In the genomic region with DNA sequence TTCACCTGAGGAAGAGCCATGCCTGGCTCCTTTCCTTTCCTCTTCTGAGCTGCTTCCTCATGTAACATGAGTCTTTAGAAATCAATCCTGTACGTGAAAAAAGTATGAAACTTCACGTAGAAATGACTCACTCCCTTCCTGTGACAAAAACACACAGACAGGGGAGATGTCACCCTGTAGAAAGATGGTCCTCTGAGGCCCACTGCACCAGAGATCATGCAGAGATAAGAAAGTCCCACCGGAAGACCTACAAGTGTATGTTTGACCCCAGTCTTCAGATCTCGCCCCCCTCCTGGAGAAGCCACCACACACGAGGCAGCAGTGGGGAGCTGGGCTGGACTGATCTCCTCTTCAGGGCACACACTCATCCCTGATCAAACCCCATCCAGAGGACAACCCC, we compare ENCODE assay signal across 6 cellular contexts. TPM values are rescaled to one million over a fixed set of nuclear protein-coding genes. Genes with fewer than 3 reads are reported as not detected.
DNase-seq lines count a peak whose midpoint lies in the region; ATAC-seq and TF ChIP-seq lines count a peak whose summit lies in the region.
"Not testable (repeated sequence)": the region's sequence is repeated elsewhere in the genome, so short reads cannot be mapped to it uniquely, and the experiment has no call there.

No MANE protein-coding gene starts in this region.

- peaks cover 37% of the 10 kb centered on the region for H3K9me3 Mint-ChIP-seq in CD8-positive, alpha-beta T cell
- peaks cover 23% of the 10 kb centered on the region for H3K9me3 Mint-ChIP-seq in activated T-helper 17 cell treated with anti-CD3 and anti-CD28 coated beads, Interleukin-2, amount 50 U/mL, for 72 hours
- peaks cover 8 to 16% of the 10 kb centered on the region in 2 donors for H3K9me3 Mint-ChIP-seq in effector memory CD8-positive, alpha-beta T cell
- H3K9me3 Mint-ChIP-seq in mesothelial cell of epicardium, result peaks cover 18% of the 10 kb centered on the region
- peaks cover 21% of the 10 kb centered on the region for H3K9me3 Mint-ChIP-seq in natural killer cell treated with Interleukin-12 subunit alpha and Interleukin-12 subunit beta and Interleukin-15 and Interleukin-18, amount 100 ng/mL, for 72 hours

- H3K27me3 ChIP-seq in CD8-positive, alpha-beta T cell (ENCODE audit: insufficient read depth, low read length); Loucy (ENCODE audit: insufficient read depth, low read length, poor library complexity, severe bottlenecking): not testable (repeated sequence)

- peak overlapping the region; percentile 61 for H3K4me2 ChIP-seq in Loucy (ENCODE audit: low read depth, low read length, poor library complexity, severe bottlenecking)

- TF ChIP-seq CTCF in CD8-positive, alpha-beta T cell (IDR thresholded peaks at IDR 0.05); Loucy (conservative IDR thresholded peaks at IDR 0.05; ENCODE audit: low read length); mesothelial cell of epicardium (IDR thresholded peaks at IDR 0.05; ENCODE audit: unreplicated experiment): not testable (repeated sequence)

- CTCF ChIA-PET in CD8-positive, alpha-beta T cell (lab: Charles Lee), result not testable (repeated sequence)

- not testable (repeated sequence) for H3K27me3 Mint-ChIP-seq in CD8-positive, alpha-beta T cell (ENCODE audit: low read depth); activated T-helper 17 cell treated with anti-CD3 and anti-CD28 coated beads, Interleukin-2, amount 50 U/mL, for 72 hours; effector memory CD8-positive, alpha-beta T cell; mesothelial cell of epicardium (ENCODE audit: low read depth); natural killer cell treated with Interleukin-12 subunit alpha and Interleukin-12 subunit beta and Interleukin-15 and Interleukin-18, amount 100 ng/mL, for 72 hours

- H3K4me1 Mint-ChIP-seq in CD8-positive, alpha-beta T cell (ENCODE audit: low read depth); activated T-helper 17 cell treated with anti-CD3 and anti-CD28 coated beads, Interleukin-2, amount 50 U/mL, for 72 hours; mesothelial cell of epicardium: not testable (repeated sequence)
- H3K4me1 Mint-ChIP-seq in effector memory CD8-positive, alpha-beta T cell (ENCODE audit: low read depth in 2 of 2), result peaks cover 17 to 19% of the 10 kb centered on the region in 2 donors
- H3K4me1 Mint-ChIP-seq in natural killer cell treated with Interleukin-12 subunit alpha and Interleukin-12 subunit beta and Interleukin-15 and Interleukin-18, amount 100 ng/mL, for 72 hours (ENCODE audit: low read depth in 2 of 2), result peaks cover 13 to 24% of the 10 kb centered on the region in 2 donors

- H3K4me3 Mint-ChIP-seq in CD8-positive, alpha-beta T cell; activated T-helper 17 cell treated with anti-CD3 and anti-CD28 coated beads, Interleukin-2, amount 50 U/mL, for 72 hours; mesothelial cell of epicardium: not testable (repeated sequence)
- peak overlapping the region; percentile 49 to 60 for H3K4me3 Mint-ChIP-seq in effector memory CD8-positive, alpha-beta T cell
- H3K4me3 Mint-ChIP-seq in natural killer cell treated with Interleukin-12 subunit alpha and Interleukin-12 subunit beta and Interleukin-15 and Interleukin-18, amount 100 ng/mL, for 72 hours, result peak overlapping the region; percentile 57

- H3K9me2 ChIP-seq in Loucy (replicated peaks; ENCODE audit: low read depth, low read length), result not testable (repeated sequence)

- DNase-seq in CD8-positive, alpha-beta T cell, result peak in 1 of 7 experiments; percentile 34
- DNase-seq in effector memory CD8-positive, alpha-beta T cell, result peak; percentile 11 to 21 (median 18)
- DNase-seq in mesothelial cell of epicardium (ENCODE audit: low spot score in 2 of 2, unreplicated experiment in 2 of 2), result not testable (repeated sequence)
- DNase-seq in natural killer cell treated with Interleukin-12 subunit alpha and Interleukin-12 subunit beta and Interleukin-15 and Interleukin-18, amount 100 ng/mL, for 72 hours (ENCODE audit: low spot score), result peak; percentile 65

- peak; percentile 62 for ATAC-seq in CD8-positive, alpha-beta T cell
- peak; percentile 26 for ATAC-seq in activated T-helper 17 cell treated with anti-CD3 and anti-CD28 coated beads, Interleukin-2, amount 50 U/mL, for 72 hours (replicated peaks)
- peak; percentile 97 for ATAC-seq in effector memory CD8-positive, alpha-beta T cell (replicated peaks)
- ATAC-seq in natural killer cell treated with Interleukin-12 subunit alpha and Interleukin-12 subunit beta and Interleukin-15 and Interleukin-18, amount 100 ng/mL, for 72 hours, result peak; percentile 54 to 70

- H3K36me3 Mint-ChIP-seq in CD8-positive, alpha-beta T cell, result peaks cover 40% of the 10 kb centered on the region
- H3K36me3 Mint-ChIP-seq in activated T-helper 17 cell treated with anti-CD3 and anti-CD28 coated beads, Interleukin-2, amount 50 U/mL, for 72 hours (ENCODE audit: low read depth), result peaks cover 18% of the 10 kb centered on the region
- H3K36me3 Mint-ChIP-seq in effector memory CD8-positive, alpha-beta T cell (ENCODE audit: insufficient read depth), result not testable (repeated sequence)
- peaks cover 25% of the 10 kb centered on the region for H3K36me3 Mint-ChIP-seq in mesothelial cell of epicardium
- H3K36me3 Mint-ChIP-seq in natural killer cell treated with Interleukin-12 subunit alpha and Interleukin-12 subunit beta and Interleukin-15 and Interleukin-18, amount 100 ng/mL, for 72 hours, result peaks cover 48% of the 10 kb centered on the region

- H3F3A ChIP-seq in Loucy (ENCODE audit: low read depth), result not testable (repeated sequence)

- intact Hi-C loops in CD8-positive, alpha-beta T cell (cut with DNase I, micrococcal nuclease), result not testable (repeated sequence)

- peaks cover 20% of the 10 kb centered on the region for H3K9me3 ChIP-seq in CD8-positive, alpha-beta T cell (ENCODE audit: low read length)
- not testable (repeated sequence) for H3K9me3 ChIP-seq in Loucy (ENCODE audit: insufficient read depth, low read depth, low read length)

- not testable (repeated sequence) for H3K36me3 ChIP-seq in CD8-positive, alpha-beta T cell (ENCODE audit: insufficient read depth, low read length); Loucy (ENCODE audit: insufficient read depth, low read length)

- POLR2A ChIA-PET in CD8-positive, alpha-beta T cell (lab: Charles Lee), result not testable (repeated sequence)

- not testable (repeated sequence) for H2AFZ ChIP-seq in Loucy (ENCODE audit: low read length)

- not testable (repeated sequence) for H4K20me1 ChIP-seq in Loucy (ENCODE audit: insufficient read depth, low read length, poor library complexity, severe bottlenecking)

- H3K4me1 ChIP-seq in CD8-positive, alpha-beta T cell (ENCODE audit: insufficient read depth, low read length), result not testable (repeated sequence)
- H3K4me1 ChIP-seq in Loucy (ENCODE audit: insufficient read depth, low read length, poor library complexity, severe bottlenecking), result peaks cover 10% of the 10 kb centered on the region

- H3K79me2 ChIP-seq in Loucy (ENCODE audit: insufficient read depth, low read length), result not testable (repeated sequence)

- H3K4me3 ChIP-seq in CD8-positive, alpha-beta T cell (ENCODE audit: low read depth, low read length), result not testable (repeated sequence)
- peak overlapping the region; percentile 30 for H3K4me3 ChIP-seq in Loucy (ENCODE audit: low read length, poor library complexity, severe bottlenecking)

- H3K27ac ChIP-seq in CD8-positive, alpha-beta T cell (ENCODE audit: low read depth, low read length), result not testable (repeated sequence)

- peak overlapping the region; percentile 41 for H3K9ac ChIP-seq in Loucy (ENCODE audit: low read depth, low read length, poor library complexity, severe bottlenecking)

- H3K27ac Mint-ChIP-seq in CD8-positive, alpha-beta T cell, result peak overlapping the region; percentile 64
- not testable (repeated sequence) for H3K27ac Mint-ChIP-seq in activated T-helper 17 cell treated with anti-CD3 and anti-CD28 coated beads, Interleukin-2, amount 50 U/mL, for 72 hours
- H3K27ac Mint-ChIP-seq in effector memory CD8-positive, alpha-beta T cell, result peak overlapping the region; percentile 91 to 93
- H3K27ac Mint-ChIP-seq in mesothelial cell of epicardium, result peak overlapping the region; percentile 47
- H3K27ac Mint-ChIP-seq in natural killer cell treated with Interleukin-12 subunit alpha and Interleukin-12 subunit beta and Interleukin-15 and Interleukin-18, amount 100 ng/mL, for 72 hours, result peak overlapping the region; percentile 79 to 94

RNA-seq across cellular contexts. Expression of a gene that starts 12.1 kb away (rescaled TPM):
- total RNA-seq in CD8-positive, alpha-beta T cell, result 1 to 10 TPM; 1.7 to 3.0 TPM
- total RNA-seq in activated T-helper 17 cell treated with anti-CD3 and anti-CD28 coated beads, Interleukin-2, amount 50 U/mL, for 72 hours, result 10 to 100 TPM; 14.3 to 18.8 TPM
- total RNA-seq in mesothelial cell of epicardium, result 19.3 to 22.4 TPM (median 22.2 TPM) in 3 replicates
- 10 to 100 TPM; 11.3 to 24.7 TPM for total RNA-seq in natural killer cell treated with Interleukin-12 subunit alpha and Interleukin-12 subunit beta and Interleukin-15 and Interleukin-18, amount 100 ng/mL, for 72 hours

RNA-seq across cellular contexts. Expression of a gene that starts 23.9 kb away (rescaled TPM):
- total RNA-seq in CD8-positive, alpha-beta T cell, result 10 to 100 TPM; 19.0 to 19.8 TPM
- 10 to 100 TPM in 1 of 2 donors, 1 to 10 TPM in 1; 8.9 to 14.2 TPM for total RNA-seq in activated T-helper 17 cell treated with anti-CD3 and anti-CD28 coated beads, Interleukin-2, amount 50 U/mL, for 72 hours
- total RNA-seq in mesothelial cell of epicardium, result 30.6 to 35.5 TPM (median 33.8 TPM) in 3 replicates
- 10 to 100 TPM; 11.3 to 18.7 TPM for total RNA-seq in natural killer cell treated with Interleukin-12 subunit alpha and Interleukin-12 subunit beta and Interleukin-15 and Interleukin-18, amount 100 ng/mL, for 72 hours

RNA-seq across cellular contexts. Expression of a gene that starts 47.0 kb away (rescaled TPM):
- 10 to 100 TPM; 17.5 to 17.8 TPM for total RNA-seq in CD8-positive, alpha-beta T cell
- 10 to 100 TPM in 1 of 2 donors, 1 to 10 TPM in 1; 8.0 to 15.1 TPM for total RNA-seq in activated T-helper 17 cell treated with anti-CD3 and anti-CD28 coated beads, Interleukin-2, amount 50 U/mL, for 72 hours
- 16.7 to 18.3 TPM (median 17.3 TPM) in 3 replicates for total RNA-seq in mesothelial cell of epicardium
- total RNA-seq in natural killer cell treated with Interleukin-12 subunit alpha and Interleukin-12 subunit beta and Interleukin-15 and Interleukin-18, amount 100 ng/mL, for 72 hours, result 10 to 100 TPM; 11.5 to 35.2 TPM

Comparison
In these comparisons a context has a peak if more than half of its experiments do, and no peak if none do; other contexts are left out.
1. ATAC-seq: peak in every context shown above with its lines; median percentile 97 in effector memory CD8-positive, alpha-beta T cell; 62 in CD8-positive, alpha-beta T cell; 62 in natural killer cell treated with Interleukin-12 subunit alpha and Interleukin-12 subunit beta and Interleukin-15 and Interleukin-18, amount 100 ng/mL, for 72 hours; 26 in activated T-helper 17 cell treated with anti-CD3 and anti-CD28 coated beads, Interleukin-2, amount 50 U/mL, for 72 hours.